ENCODE assay signal across 8 cellular contexts in genomic region chr12:48002773-48003218, GRCh38. TPM values are rescaled to one million over a fixed set of nuclear protein-coding genes. Genes with fewer than 3 reads are reported as not detected.
DNase-seq lines count a peak whose midpoint lies in the region; ATAC-seq and TF ChIP-seq lines count a peak whose summit lies in the region.

No MANE protein-coding gene starts in this region.

- H3K4me1 ChIP-seq in GM23338 (ENCODE audit: insufficient read depth), result peaks cover 65% of the 10 kb centered on the region
- peaks cover 5% of the 10 kb centered on the region for H3K4me1 ChIP-seq in RWPE2 (ENCODE audit: insufficient read depth, poor library complexity, severe bottlenecking)
- peaks cover 24% of the 10 kb centered on the region for H3K4me1 ChIP-seq in cardiac muscle cell (ENCODE audit: low read depth)
- peaks cover 0 to 46% (median 43%) of the 10 kb centered on the region in 4 donors for H3K4me1 ChIP-seq in sigmoid colon

- 1 to 3% methylated on average over 26 of the region's 26 CpGs for WGBS in sigmoid colon, 2 donors

- H3K9me3 ChIP-seq in RWPE2 (ENCODE audit: severe bottlenecking), result no peaks in the 10 kb centered on the region
- no peaks in the 10 kb centered on the region for H3K9me3 ChIP-seq in cardiac muscle cell (ENCODE audit: low read depth)
- no peaks in the 10 kb centered on the region for H3K9me3 ChIP-seq in sigmoid colon

- H3K79me2 ChIP-seq in GM23338 (replicated peaks; ENCODE audit: insufficient read depth), result no peaks in the 10 kb centered on the region

- no peak for TF ChIP-seq POLR2A in sigmoid colon (IDR thresholded peaks at IDR 0.05)

- peak overlapping the region; percentile 79 for H3K4me3 ChIP-seq in GM23338
- H3K4me3 ChIP-seq in RWPE2 (ENCODE audit: severe bottlenecking), result no peak overlapping the region
- H3K4me3 ChIP-seq in cardiac muscle cell, result peak overlapping the region; percentile 35
- peak overlapping the region in 2 of 4 donors; percentile 49 for H3K4me3 ChIP-seq in sigmoid colon

- peak; percentile 66 for DNase-seq in GM23338 (ENCODE audit: low spot score)
- no peak for DNase-seq in RWPE2 (ENCODE audit: low spot score)
- DNase-seq in cardiac muscle cell (ENCODE audit: low read depth in 1 of 2, low spot score in 1 of 2), result peak; percentile 45 to 76
- peak; percentile 75 for DNase-seq in sigmoid colon
- DNase-seq in NCI-H446 (lab: John Stamatoyannopoulos, UW), result no peak
- no peak for DNase-seq in GM19238 (ENCODE audit: insufficient read length, low spot score)
- DNase-seq in NOMO-1 treated with DMSO at 0.1 percent for 48 hours (lab: John Stamatoyannopoulos, UW; ENCODE audit: unreplicated experiment), result no peak

- H3K27me3 ChIP-seq in GM23338 (ENCODE audit: insufficient read depth) (peaks cover 100% of the 10 kb centered on the region), RWPE2 (ENCODE audit: insufficient read depth, poor library complexity, severe bottlenecking) (peaks cover 59% of the 10 kb centered on the region), cardiac muscle cell (peaks cover 37% of the 10 kb centered on the region), sigmoid colon (peaks cover 29 to 97% (median 50%) of the 10 kb centered on the region in 3 donors)

- intact Hi-C loops in sigmoid colon (cut with DNase I), result no loop called here

- H3K4me3 Mint-ChIP-seq in GM23338, result peak overlapping the region; percentile 76

- H3K9me3 Mint-ChIP-seq in GM23338, result peaks cover 2% of the 10 kb centered on the region; the same call in 2 of the 3 replicates

- peaks cover 24% of the 10 kb centered on the region for H3F3A ChIP-seq in GM23338 (replicated peaks; ENCODE audit: low read depth)

- TF ChIP-seq EP300 in sigmoid colon (IDR thresholded peaks at IDR 0.05), result no peak

- peak overlapping the region; percentile 98 for H3K4me2 ChIP-seq in GM23338

- peaks cover 33% of the 10 kb centered on the region for H4K20me1 ChIP-seq in GM23338 (replicated peaks; ENCODE audit: insufficient read depth)

- no peak overlapping the region for H3K27ac ChIP-seq in GM23338 (ENCODE audit: low read depth)
- no peak overlapping the region for H3K27ac ChIP-seq in RWPE2 (ENCODE audit: poor library complexity, severe bottlenecking)
- no peak overlapping the region for H3K27ac ChIP-seq in cardiac muscle cell
- no peak overlapping the region for H3K27ac ChIP-seq in sigmoid colon

- H3K36me3 Mint-ChIP-seq in GM23338 (ENCODE audit: low read depth), result no peaks in the 10 kb centered on the region; the same call in 2 of the 3 replicates

- TF ChIP-seq CTCF in GM23338 (conservative IDR thresholded peaks at IDR 0.05; ENCODE audit: low read depth in 2 of 2) (no peak), RWPE2 (IDR thresholded peaks at IDR 0.05; ENCODE audit: poor library complexity, severe bottlenecking) (no peak), cardiac muscle cell (IDR thresholded peaks at IDR 0.05; ENCODE audit: low read depth, low read length) (no peak), sigmoid colon (IDR thresholded peaks at IDR 0.05) (no peak)

- H3K27ac Mint-ChIP-seq in GM23338, result no peak overlapping the region

- peaks cover 99% of the 10 kb centered on the region for H3K27me3 Mint-ChIP-seq in GM23338 (ENCODE audit: insufficient read depth, low read depth, poor library complexity)

- H2AFZ ChIP-seq in GM23338, result no peak overlapping the region

- ATAC-seq in GM23338, result peak; percentile 3
- ATAC-seq in RWPE2 (ENCODE audit: low read depth), result 0 out of 3 replicates have a peak, but pooled peaks have one; percentile 17
- no peak for ATAC-seq in HG03139 (IDR thresholded peaks at IDR 0.05; ENCODE audit: unreplicated experiment)

- peaks cover 57% of the 10 kb centered on the region for H3K4me1 Mint-ChIP-seq in GM23338

- H3K36me3 ChIP-seq in GM23338 (ENCODE audit: insufficient read depth), result no peaks in the 10 kb centered on the region
- H3K36me3 ChIP-seq in RWPE2 (ENCODE audit: low read depth), result no peaks in the 10 kb centered on the region
- H3K36me3 ChIP-seq in cardiac muscle cell, result peaks cover 2% of the 10 kb centered on the region
- no peaks in the 10 kb centered on the region for H3K36me3 ChIP-seq in sigmoid colon

- no peaks in the 10 kb centered on the region for H3K9me2 ChIP-seq in GM23338 (ENCODE audit: insufficient read depth)

TF ChIP-seq in GM23338, 12 proteins besides CTCF, POLR2A, EP300 and RAD21:
- TF ChIP-seq STAT1 (IDR thresholded peaks at IDR 0.05; ENCODE audit: unreplicated experiment) (no peak), EZH2phosphoT487 (IDR thresholded peaks at IDR 0.05; ENCODE audit: unreplicated experiment) (peak; percentile 8)

RNA-seq across cellular contexts. Expression of gene COL2A1, which starts 1.5 kb away (rescaled TPM):
- 24.6 and 31.8 TPM in 2 replicates for total RNA-seq in GM23338 (2014; rRNA removed; shearing (Covaris generic))
- polyA plus RNA-seq in GM23338 (2016; fragmentation: Nextera tagmentation; extraction: Ambion mirVana) (5.9 and 7.0 TPM in 2 replicates), cardiac muscle cell (261 and 278 TPM in 2 replicates), sigmoid colon (under 1 TPM in 2 of 3 donors, not detected in 1; 0.17 to 0.60 TPM)
- total RNA-seq in cardiac muscle cell (469 and 596 TPM in 2 replicates), sigmoid colon (not detected)

RNA-seq across cellular contexts. Expression of gene TMEM106C, which starts 39.4 kb away (rescaled TPM):
- total RNA-seq in GM23338 (2014; rRNA removed; shearing (Covaris generic)), result 53.4 and 83.7 TPM in 2 replicates
- polyA plus RNA-seq in GM23338 (2016; fragmentation: Nextera tagmentation; extraction: Ambion mirVana) (37.3 and 43.5 TPM in 2 replicates), cardiac muscle cell (108 and 176 TPM in 2 replicates), sigmoid colon (100 to 1,000 TPM; 145 to 199 (median 169) TPM)
- total RNA-seq in cardiac muscle cell (100 and 102 TPM in 2 replicates), sigmoid colon (100 to 1,000 TPM in 2 of 4 donors, 10 to 100 TPM in 2; 46.2 to 122 (median 92.2) TPM)

Comparison
In these comparisons a context has a peak if more than half of its experiments do, and no peak if none do; other contexts are left out.
1. DNase-seq: peak in GM23338 (single experiment), cardiac muscle cell (2 of 2) and sigmoid colon (single experiment); none in RWPE2 (single experiment), NCI-H446 (0 of 2), GM19238 (single experiment) and NOMO-1 treated with DMSO at 0.1 percent for 48 hours (single experiment).
2. RNA of gene COL2A1, which starts 1.5 kb away (total RNA-seq): 469 to 596 TPM in cardiac muscle cell; 24.6 to 31.8 TPM in GM23338 and not detected in sigmoid colon; every median in the first group is over 10 times any median in the second.